ENCODE assay signal across 1 cellular context in the genomic region with DNA sequence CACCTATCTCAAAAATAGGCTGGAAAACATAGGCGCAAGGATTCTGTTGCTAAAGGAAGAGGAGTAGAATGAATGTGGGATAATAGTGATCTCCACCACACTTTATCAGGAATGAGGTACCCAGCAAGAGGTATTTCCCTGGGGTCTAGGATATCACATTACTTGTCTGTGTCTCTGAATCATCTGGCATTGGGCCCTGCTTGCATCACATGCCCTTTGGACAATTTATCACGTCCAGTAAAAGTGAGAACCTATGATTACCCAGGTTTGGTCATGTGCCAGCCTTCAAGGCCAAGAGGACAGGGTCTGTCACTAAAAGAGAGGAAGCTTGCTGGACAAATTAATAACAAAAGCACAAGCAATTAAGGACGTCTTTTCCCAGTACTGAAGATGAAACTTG.
TF ChIP-seq lines count a peak whose summit lies in the region.

No MANE protein-coding gene starts in this region.

TF ChIP-seq in HEK293, 187 proteins besides CTCF, POLR2A, EP300 and RAD21 (continued from another document):
- TF ChIP-seq, protein P1, sequence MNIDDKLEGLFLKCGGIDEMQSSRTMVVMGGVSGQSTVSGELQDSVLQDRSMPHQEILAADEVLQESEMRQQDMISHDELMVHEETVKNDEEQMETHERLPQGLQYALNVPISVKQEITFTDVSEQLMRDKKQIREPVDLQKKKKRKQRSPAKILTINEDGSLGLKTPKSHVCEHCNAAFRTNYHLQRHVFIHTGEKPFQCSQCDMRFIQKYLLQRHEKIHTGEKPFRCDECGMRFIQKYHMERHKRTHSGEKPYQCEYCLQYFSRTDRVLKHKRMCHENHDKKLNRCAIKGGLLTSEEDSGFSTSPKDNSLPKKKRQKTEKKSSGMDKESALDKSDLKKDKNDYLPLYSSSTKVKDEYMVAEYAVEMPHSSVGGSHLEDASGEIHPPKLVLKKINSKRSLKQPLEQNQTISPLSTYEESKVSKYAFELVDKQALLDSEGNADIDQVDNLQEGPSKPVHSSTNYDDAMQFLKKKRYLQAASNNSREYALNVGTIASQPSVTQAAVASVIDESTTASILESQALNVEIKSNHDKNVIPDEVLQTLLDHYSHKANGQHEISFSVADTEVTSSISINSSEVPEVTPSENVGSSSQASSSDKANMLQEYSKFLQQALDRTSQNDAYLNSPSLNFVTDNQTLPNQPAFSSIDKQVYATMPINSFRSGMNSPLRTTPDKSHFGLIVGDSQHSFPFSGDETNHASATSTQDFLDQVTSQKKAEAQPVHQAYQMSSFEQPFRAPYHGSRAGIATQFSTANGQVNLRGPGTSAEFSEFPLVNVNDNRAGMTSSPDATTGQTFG (tag by site-specific recombination; IDR thresholded peaks at IDR 0.05; ENCODE audit: borderline replicate concordance) = no peak
- TF ChIP-seq, protein P2, sequence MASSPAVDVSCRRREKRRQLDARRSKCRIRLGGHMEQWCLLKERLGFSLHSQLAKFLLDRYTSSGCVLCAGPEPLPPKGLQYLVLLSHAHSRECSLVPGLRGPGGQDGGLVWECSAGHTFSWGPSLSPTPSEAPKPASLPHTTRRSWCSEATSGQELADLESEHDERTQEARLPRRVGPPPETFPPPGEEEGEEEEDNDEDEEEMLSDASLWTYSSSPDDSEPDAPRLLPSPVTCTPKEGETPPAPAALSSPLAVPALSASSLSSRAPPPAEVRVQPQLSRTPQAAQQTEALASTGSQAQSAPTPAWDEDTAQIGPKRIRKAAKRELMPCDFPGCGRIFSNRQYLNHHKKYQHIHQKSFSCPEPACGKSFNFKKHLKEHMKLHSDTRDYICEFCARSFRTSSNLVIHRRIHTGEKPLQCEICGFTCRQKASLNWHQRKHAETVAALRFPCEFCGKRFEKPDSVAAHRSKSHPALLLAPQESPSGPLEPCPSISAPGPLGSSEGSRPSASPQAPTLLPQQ (tag by site-specific recombination; IDR thresholded peaks at IDR 0.05) = peak; percentile 53; the same call in 1 of the 2 replicates
- peak; percentile 66 for TF ChIP-seq ZNF366 (tag by site-specific recombination; conservative IDR thresholded peaks at IDR 0.05)
- TF ChIP-seq ZNF292 (tag by site-specific recombination; IDR thresholded peaks at IDR 0.05; ENCODE audit: borderline replicate concordance, low read depth) = no peak
- TF ChIP-seq FEZF1 (tag by site-specific recombination; IDR thresholded peaks at IDR 0.05) = peak; percentile 66
- 0 out of 2 replicates have a peak, but pooled peaks have one; percentile 12 for TF ChIP-seq ZNF629 (tag by site-specific recombination; IDR thresholded peaks at IDR 0.05)
- TF ChIP-seq ZNF843 (tag by site-specific recombination; IDR thresholded peaks at IDR 0.05) = 0 out of 2 replicates have a peak, but pooled peaks have one; percentile 25
TF ChIP-seq in HEK293: peak in this region for 7.
